ENCODE assay signal across 1 cellular context in the genomic region with DNA sequence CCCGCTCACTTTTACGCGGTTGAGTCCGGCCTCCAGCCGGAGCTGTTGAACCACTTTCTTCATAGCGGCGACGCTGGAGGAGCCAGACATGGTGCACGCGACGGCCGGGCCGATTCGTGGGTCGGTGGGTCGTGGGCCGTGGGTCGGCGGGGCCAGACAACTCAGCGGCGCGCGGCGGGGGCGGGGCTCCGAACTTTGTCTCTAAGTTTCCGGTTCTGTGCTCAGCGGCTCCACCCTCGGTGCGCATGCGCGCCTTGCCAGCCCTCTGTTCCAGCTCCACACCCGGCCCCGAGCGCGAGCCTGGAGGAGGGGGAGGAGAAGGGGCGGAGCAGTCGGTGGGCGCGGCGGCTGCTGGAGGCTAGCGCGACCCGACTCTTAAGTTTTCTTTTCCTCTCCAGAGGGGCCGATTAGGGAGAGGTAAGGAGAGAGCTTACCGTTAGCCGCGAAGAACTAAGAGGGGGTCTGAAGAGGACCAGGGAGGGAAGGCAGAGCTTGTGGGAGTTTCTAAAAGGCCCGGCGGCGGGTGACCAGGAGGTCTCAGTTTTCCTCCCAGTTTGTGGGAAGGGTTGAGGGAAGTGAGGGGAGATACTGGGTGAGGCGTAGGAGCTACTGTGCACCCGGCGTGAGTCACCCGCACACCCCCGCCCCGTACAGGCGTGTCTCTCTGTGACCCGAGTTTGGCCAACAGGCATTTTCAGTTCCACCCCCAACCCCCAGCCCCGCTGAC.
TF ChIP-seq lines count a peak whose summit lies in the region.

Gene GNG5, minus strand, starts transcription at position 580 of the 727 bp plus-strand sequence. Its CDS starts 490 bp downstream, at position 90.
Gene SPATA1, plus strand, starts transcription at position 385 of the 727 bp plus-strand sequence. CDS start 9,974 bp downstream, outside the sequence.

TF ChIP-seq in A549, 52 proteins besides CTCF, POLR2A, EP300 and RAD21 (continued from another document):
- TF ChIP-seq E2F6 (IDR thresholded peaks at IDR 0.05; ENCODE audit: borderline replicate concordance, low read depth) = peak; percentile 33; the same call in 1 of the 2 replicates
